Comparison of ENCODE assay signal across 30 cellular contexts in genomic region chr2:63893163-63893562, GRCh38. TPM values are rescaled to one million over a fixed set of nuclear protein-coding genes. Genes with fewer than 3 reads are reported as not detected.
DNase-seq lines count a peak whose midpoint lies in the region; ATAC-seq and TF ChIP-seq lines count a peak whose summit lies in the region.
"Had no signal": no experiment of that assay in that cellular context is flagged by ENCODE, and none has a peak within 500 bp of the region (broad histone marks: within the 10 kb centered on the region; RNA-seq: fewer than 3 reads in every experiment).

No MANE protein-coding gene starts in this region.

- CTCF ChIA-PET in activated CD4-positive, alpha-beta T cell treated with anti-CD3 and anti-CD28 coated beads for 36 hours (lab: Charles Lee), result interaction anchor here (0.7 to 1.8 kb wide), 4 partner anchors 10 to 176 kb away, joined by 3 to 6 read pairs (median 4); no protein-coding TSS in a partner anchor

- H3K36me3 Mint-ChIP-seq in activated CD4-positive, alpha-beta T cell treated with anti-CD3 and anti-CD28 coated beads for 36 hours (ENCODE audit: low read depth), result peaks cover 21% of the 10 kb centered on the region
- peaks cover 59% of the 10 kb centered on the region for H3K36me3 Mint-ChIP-seq in GM23338 (ENCODE audit: low read depth)
- peaks cover 31% of the 10 kb centered on the region for H3K36me3 Mint-ChIP-seq in chondrocyte (ENCODE audit: low read depth)
- H3K36me3 Mint-ChIP-seq in nephron progenitor cell (ENCODE audit: low read depth), result peaks cover 58% of the 10 kb centered on the region

- H3K9me3 Mint-ChIP-seq in activated CD4-positive, alpha-beta T cell treated with anti-CD3 and anti-CD28 coated beads for 36 hours (ENCODE audit: low read depth), result no peaks in the 10 kb centered on the region
- H3K9me3 Mint-ChIP-seq in GM23338 (peaks cover 3% of the 10 kb centered on the region; the same call in 1 of the 3 replicates), chondrocyte (ENCODE audit: low read depth) (no peaks in the 10 kb centered on the region), nephron progenitor cell (no peaks in the 10 kb centered on the region)
- H3K9me3 Mint-ChIP-seq: CD8-positive, alpha-beta memory T cell; IgD-negative memory B cell; memory B cell; stimulated activated naive CD8-positive, alpha-beta T cell treated with anti-CD3 and anti-CD28 coated beads, Interleukin-15, Interleukin-2, amounts not matched to agents 100 ng/mL and 50 ng/mL, for 24 hours had no signal

- H3K4me2 ChIP-seq in GM23338, result no peak overlapping the region
- H3K4me2 ChIP-seq: A549 had no signal

- no peaks in the 10 kb centered on the region for H3K27me3 Mint-ChIP-seq in activated CD4-positive, alpha-beta T cell treated with anti-CD3 and anti-CD28 coated beads for 36 hours
- H3K27me3 Mint-ChIP-seq in GM23338 (ENCODE audit: insufficient read depth, low read depth, poor library complexity) (peaks cover 11% of the 10 kb centered on the region), chondrocyte (ENCODE audit: low read depth) (no peaks in the 10 kb centered on the region), nephron progenitor cell (ENCODE audit: low read depth, poor library complexity) (no peaks in the 10 kb centered on the region)
- H3K27me3 Mint-ChIP-seq: CD8-positive, alpha-beta memory T cell; IgD-negative memory B cell; memory B cell; stimulated activated naive CD8-positive, alpha-beta T cell treated with anti-CD3 and anti-CD28 coated beads, Interleukin-15, Interleukin-2, amounts not matched to agents 100 ng/mL and 50 ng/mL, for 24 hours had no signal

- H2AFZ ChIP-seq in GM23338, result no peak overlapping the region

- no peak overlapping the region for H3K4me3 ChIP-seq in GM23338
- H3K4me3 ChIP-seq: A549, esophagus squamous epithelium, gastroesophageal sphincter, vagina had no signal

- peaks cover 37% of the 10 kb centered on the region for H3K36me3 ChIP-seq in GM23338 (ENCODE audit: insufficient read depth)

- H3K9me2 ChIP-seq in GM23338 (ENCODE audit: insufficient read depth), result no peaks in the 10 kb centered on the region

- intact Hi-C loops in activated CD4-positive, alpha-beta T cell treated with anti-CD3 and anti-CD28 coated beads for 36 hours (cut with DNase I, micrococcal nuclease), result no loop called here

- no peak for ATAC-seq in activated CD4-positive, alpha-beta T cell treated with anti-CD3 and anti-CD28 coated beads for 36 hours
- no peak for ATAC-seq in GM23338
- ATAC-seq: A549; activated CD4-positive, CD25-positive, alpha-beta regulatory T cell treated with anti-CD3 and anti-CD28 coated beads, Interleukin-2, amount 50 U/mL, for 24 hours; activated CD8-positive, alpha-beta T cell treated with anti-CD3 and anti-CD28 coated beads, Interleukin-2, amount 10 ng/mL, durations not matched to agents 7 days and 5 days; gastroesophageal sphincter; left lobe of liver had no signal

- POLR2A ChIA-PET in activated CD4-positive, alpha-beta T cell treated with anti-CD3 and anti-CD28 coated beads for 36 hours (lab: Charles Lee), result no interaction called here

- no peak overlapping the region for H3K4me3 Mint-ChIP-seq in activated CD4-positive, alpha-beta T cell treated with anti-CD3 and anti-CD28 coated beads for 36 hours
- no peak overlapping the region for H3K4me3 Mint-ChIP-seq in GM23338
- no peak overlapping the region for H3K4me3 Mint-ChIP-seq in chondrocyte (ENCODE audit: unreplicated experiment)
- H3K4me3 Mint-ChIP-seq in nephron progenitor cell, result no peak overlapping the region
- H3K4me3 Mint-ChIP-seq: activated CD8-positive, alpha-beta T cell treated with anti-CD3 and anti-CD28 coated beads, Interleukin-2, amount 10 ng/mL, durations not matched to agents 7 days and 5 days; IgD-negative memory B cell; memory B cell; stimulated activated naive CD8-positive, alpha-beta T cell treated with anti-CD3 and anti-CD28 coated beads, Interleukin-15, Interleukin-2, amounts not matched to agents 100 ng/mL and 50 ng/mL, for 24 hours had no signal

- peaks cover 10% of the 10 kb centered on the region for H3K4me1 Mint-ChIP-seq in activated CD4-positive, alpha-beta T cell treated with anti-CD3 and anti-CD28 coated beads for 36 hours
- H3K4me1 Mint-ChIP-seq in GM23338, result peaks cover 10% of the 10 kb centered on the region; the same call in 2 of the 3 replicates
- peaks cover 16% of the 10 kb centered on the region for H3K4me1 Mint-ChIP-seq in chondrocyte (ENCODE audit: low read depth)
- H3K4me1 Mint-ChIP-seq in nephron progenitor cell, result no peaks in the 10 kb centered on the region
- H3K4me1 Mint-ChIP-seq: IgD-negative memory B cell, memory B cell had no signal

- TF ChIP-seq CTCF in GM23338 (conservative IDR thresholded peaks at IDR 0.05; ENCODE audit: low read depth in 2 of 2), result no peak
- no peak for TF ChIP-seq CTCF in chondrocyte (IDR thresholded peaks at IDR 0.05)
- TF ChIP-seq CTCF in nephron progenitor cell (IDR thresholded peaks at IDR 0.05), result no peak

- H4K20me1 ChIP-seq in GM23338 (replicated peaks; ENCODE audit: insufficient read depth), result no peaks in the 10 kb centered on the region; the same call in 1 of the 2 replicates

- H3F3A ChIP-seq in GM23338 (replicated peaks; ENCODE audit: low read depth), result peaks cover 10% of the 10 kb centered on the region; the same call in 1 of the 2 replicates

- DNase-seq in activated CD4-positive, alpha-beta T cell treated with anti-CD3 and anti-CD28 coated beads for 36 hours, result no peak
- DNase-seq in activated CD4-positive, alpha-beta T cell treated with anti-CD3 and anti-CD28 coated beads for 48 hours, result no peak
- DNase-seq in GM23338 (ENCODE audit: low spot score), result no peak
- DNase-seq in chondrocyte (ENCODE audit: low spot score), result no peak
- DNase-seq in nephron progenitor cell, result no peak
- no peak for DNase-seq in NOMO-1 treated with dmso at 0.1 percent for 144 hours (lab: John Stamatoyannopoulos, UW; ENCODE audit: unreplicated experiment)
- no peak for DNase-seq in pons (ENCODE audit: low spot score)
- no peak for DNase-seq in HCEC 1CT
- DNase-seq: activated CD8-positive, alpha-beta T cell treated with anti-CD3 and anti-CD28 coated beads, Interleukin-2, amount 10 ng/mL, durations not matched to agents 7 days and 5 days; activated gamma-delta T cell treated with Interleukin-2 at 50 U/mL for 16 hours; activated T-cell treated with anti-CD3 and anti-CD28 coated beads for 4 hours; AML-193; CD8-positive, alpha-beta memory T cell; cortex of kidney; esophagus squamous epithelium; hippocampal formation; NCI-H1092; NCI-H187 treated with DMSO at 0.1 percent for 48 hours; NCI-H2227 treated with DMSO at 0.1 percent for 48 hours; nucleus accumbens; T-helper 1 cell had no signal

- H3K27ac Mint-ChIP-seq in activated CD4-positive, alpha-beta T cell treated with anti-CD3 and anti-CD28 coated beads for 36 hours, result peak overlapping the region; percentile 15
- H3K27ac Mint-ChIP-seq in GM23338 (no peak overlapping the region), chondrocyte (ENCODE audit: unreplicated experiment) (peak overlapping the region; percentile 49), nephron progenitor cell (peak overlapping the region; percentile 17)
- H3K27ac Mint-ChIP-seq: activated CD8-positive, alpha-beta T cell treated with anti-CD3 and anti-CD28 coated beads, Interleukin-2, amount 10 ng/mL, durations not matched to agents 7 days and 5 days; stimulated activated naive CD8-positive, alpha-beta T cell treated with anti-CD3 and anti-CD28 coated beads, Interleukin-15, Interleukin-2, amounts not matched to agents 100 ng/mL and 50 ng/mL, for 24 hours had no signal

- H3K79me2 ChIP-seq in GM23338 (replicated peaks; ENCODE audit: insufficient read depth), result no peaks in the 10 kb centered on the region

- no peaks in the 10 kb centered on the region for H3K27me3 ChIP-seq in GM23338 (ENCODE audit: insufficient read depth)
- H3K27me3 ChIP-seq: esophagus squamous epithelium, gastroesophageal sphincter, vagina had no signal

- no peaks in the 10 kb centered on the region for H3K4me1 ChIP-seq in GM23338 (ENCODE audit: insufficient read depth)
- H3K4me1 ChIP-seq: esophagus squamous epithelium, vagina had no signal

- H3K27ac ChIP-seq in GM23338 (ENCODE audit: low read depth), result peak overlapping the region; percentile 30; the same call in 1 of the 2 replicates
- H3K27ac ChIP-seq: A549, esophagus squamous epithelium, RWPE1, vagina had no signal

TF ChIP-seq in GM23338, 12 proteins besides CTCF, POLR2A, EP300 and RAD21:
- TF ChIP-seq POLR2AphosphoS5 (IDR thresholded peaks at IDR 0.05; ENCODE audit: low read depth) (peak; percentile 29; the same call in 1 of the 2 replicates), REST (IDR thresholded peaks at IDR 0.05; ENCODE audit: unreplicated experiment) (no peak), ZNF331 (CRISPR knock-in tag; IDR thresholded peaks at IDR 0.05; ENCODE audit: low read depth) (no peak)
TF ChIP-seq in GM23338: peak in this region for 1.

RNA-seq across cellular contexts. Expression of gene UGP2, which starts 51.5 kb away (rescaled TPM):
- 100 to 1,000 TPM in 1 of 2 experiments, 10 to 100 TPM in 1; 98.4 to 144 TPM for total RNA-seq in activated CD4-positive, alpha-beta T cell treated with anti-CD3 and anti-CD28 coated beads for 36 hours
- 742 and 744 TPM in 2 replicates for total RNA-seq in GM23338 (2014; rRNA removed; shearing (Covaris generic))
- polyA plus RNA-seq in GM23338 (2016; fragmentation: Nextera tagmentation; extraction: Ambion mirVana), result 906 and 943 TPM in 2 replicates
- total RNA-seq in chondrocyte, result 99.5 to 112 TPM (median 105 TPM) in 3 replicates
